10 cellular contexts compared by ENCODE assay signal in genomic region chr1:46065405-46065804, GRCh38.
DNase-seq lines count a peak whose midpoint lies in the region; ATAC-seq and TF ChIP-seq lines count a peak whose summit lies in the region.
"Had no signal": no experiment of that assay in that cellular context is flagged by ENCODE, and none has a peak within 500 bp of the region (broad histone marks: within the 10 kb centered on the region; RNA-seq: fewer than 3 reads in every experiment).

No MANE protein-coding gene starts in this region.

- no peak overlapping the region for H3K4me3 Mint-ChIP-seq in WTC11
- peak overlapping the region; percentile 41 for H3K4me3 Mint-ChIP-seq in natural killer cell treated with Interleukin-12 subunit alpha and Interleukin-12 subunit beta and Interleukin-15 and Interleukin-18, amount 100 ng/mL, for 72 hours
- no peak overlapping the region for H3K4me3 Mint-ChIP-seq in glutamatergic neuron (ENCODE audit: unreplicated experiment)

- peak; percentile 6 for DNase-seq in NCI-H2171 treated with DMSO at 0.1 percent for 48 hours (lab: John Stamatoyannopoulos, UW)
- DNase-seq in NCI-H2171 (lab: John Stamatoyannopoulos, UW): no peak
- no peak for DNase-seq in WTC11 (ENCODE audit: low spot score)
- no peak for DNase-seq in natural killer cell treated with Interleukin-12 subunit alpha and Interleukin-12 subunit beta and Interleukin-15 and Interleukin-18, amount 100 ng/mL, for 72 hours (ENCODE audit: low spot score)
- no peak for DNase-seq in glutamatergic neuron
- DNase-seq in BE2C: no peak
- DNase-seq: NCI-H187 treated with DMSO at 0.1 percent for 48 hours, psoas muscle had no signal

- TF ChIP-seq CTCF in WTC11 (IDR thresholded peaks at IDR 0.05) (no peak), glutamatergic neuron (IDR thresholded peaks at IDR 0.05; ENCODE audit: partially characterized antibody, unreplicated experiment) (no peak), BE2C (IDR thresholded peaks at IDR 0.05; ENCODE audit: low read depth, low read length) (no peak)

- no peaks in the 10 kb centered on the region for H3K9me3 Mint-ChIP-seq in WTC11
- H3K9me3 Mint-ChIP-seq in natural killer cell treated with Interleukin-12 subunit alpha and Interleukin-12 subunit beta and Interleukin-15 and Interleukin-18, amount 100 ng/mL, for 72 hours: no peaks in the 10 kb centered on the region
- peaks cover 3% of the 10 kb centered on the region for H3K9me3 Mint-ChIP-seq in glutamatergic neuron (ENCODE audit: unreplicated experiment)

- H3K36me3 Mint-ChIP-seq in WTC11: peaks cover 4% of the 10 kb centered on the region; the same call in 1 of the 2 replicates
- H3K36me3 Mint-ChIP-seq in natural killer cell treated with Interleukin-12 subunit alpha and Interleukin-12 subunit beta and Interleukin-15 and Interleukin-18, amount 100 ng/mL, for 72 hours: peaks cover 7% of the 10 kb centered on the region
- peaks cover 12% of the 10 kb centered on the region for H3K36me3 Mint-ChIP-seq in glutamatergic neuron (ENCODE audit: unreplicated experiment)

- no peak overlapping the region for H3K27ac Mint-ChIP-seq in WTC11
- peak overlapping the region; percentile 17 to 22 for H3K27ac Mint-ChIP-seq in natural killer cell treated with Interleukin-12 subunit alpha and Interleukin-12 subunit beta and Interleukin-15 and Interleukin-18, amount 100 ng/mL, for 72 hours
- no peak overlapping the region for H3K27ac Mint-ChIP-seq in glutamatergic neuron (ENCODE audit: unreplicated experiment)

- H3K9me3 ChIP-seq in BE2C: no peaks in the 10 kb centered on the region
- H3K9me3 ChIP-seq: psoas muscle had no signal

- POLR2A ChIA-PET in WTC11 (lab: Charles Lee): no interaction called here

- H3K4me1 Mint-ChIP-seq in WTC11 (peaks cover 3% of the 10 kb centered on the region; the same call in 1 of the 2 replicates), glutamatergic neuron (ENCODE audit: low read depth, unreplicated experiment) (no peaks in the 10 kb centered on the region)
- peaks cover 18 to 28% of the 10 kb centered on the region in 2 donors for H3K4me1 Mint-ChIP-seq in natural killer cell treated with Interleukin-12 subunit alpha and Interleukin-12 subunit beta and Interleukin-15 and Interleukin-18, amount 100 ng/mL, for 72 hours (ENCODE audit: low read depth in 2 of 2)

- TF ChIP-seq RAD21 in Ishikawa (IDR thresholded peaks at IDR 0.05; ENCODE audit: low read depth): no peak

- ATAC-seq in WTC11 (0 out of 2 replicates have a peak, but pooled peaks have one; percentile 30), HG02870 (IDR thresholded peaks at IDR 0.05; ENCODE audit: unreplicated experiment) (no peak)
- peak in 1 of 2 donors; percentile 59 for ATAC-seq in natural killer cell treated with Interleukin-12 subunit alpha and Interleukin-12 subunit beta and Interleukin-15 and Interleukin-18, amount 100 ng/mL, for 72 hours
- ATAC-seq: psoas muscle had no signal

- H3K4me3 ChIP-seq in BE2C (ENCODE audit: low read depth, low read length): no peak overlapping the region
- H3K4me3 ChIP-seq: psoas muscle had no signal

- no peaks in the 10 kb centered on the region for H3K27me3 ChIP-seq in BE2C

- H3K36me3 ChIP-seq in BE2C: peaks cover 6% of the 10 kb centered on the region

- no peaks in the 10 kb centered on the region for H3K27me3 Mint-ChIP-seq in WTC11 (ENCODE audit: low read depth)
- H3K27me3 Mint-ChIP-seq in natural killer cell treated with Interleukin-12 subunit alpha and Interleukin-12 subunit beta and Interleukin-15 and Interleukin-18, amount 100 ng/mL, for 72 hours: no peaks in the 10 kb centered on the region
- peaks cover 6% of the 10 kb centered on the region for H3K27me3 Mint-ChIP-seq in glutamatergic neuron (ENCODE audit: unreplicated experiment)

- CTCF ChIA-PET in WTC11 (lab: Charles Lee): no interaction called here

- no peak for TF ChIP-seq EP300 in Ishikawa (IDR thresholded peaks at IDR 0.05; ENCODE audit: borderline replicate concordance)

- no peaks in the 10 kb centered on the region for H3K4me1 ChIP-seq in BE2C
- H3K4me1 ChIP-seq: psoas muscle had no signal

TF ChIP-seq in Ishikawa, 13 proteins besides CTCF, POLR2A, EP300 and RAD21:
- TF ChIP-seq CEBPB (IDR thresholded peaks at IDR 0.05): no peak
- TF ChIP-seq USF1 (IDR thresholded peaks at IDR 0.05): peak; percentile 71

TF ChIP-seq in WTC11, 78 proteins besides CTCF, POLR2A, EP300 and RAD21:
- TF ChIP-seq USF1 (CRISPR knock-in tag; IDR thresholded peaks at IDR 0.05) (peak; percentile 48; the same call in 1 of the 2 replicates), TCF7 (CRISPR knock-in tag; IDR thresholded peaks at IDR 0.05; ENCODE audit: low read depth) (no peak), ATF3 (CRISPR knock-in tag; conservative IDR thresholded peaks at IDR 0.05) (no peak)
TF ChIP-seq in WTC11: peak in this region for 1.

Comparison
In these comparisons a context has a peak if more than half of its experiments do, and no peak if none do; other contexts are left out.
1. H3K27ac Mint-ChIP-seq: peak in natural killer cell treated with Interleukin-12 subunit alpha and Interleukin-12 subunit beta and Interleukin-15 and Interleukin-18, amount 100 ng/mL, for 72 hours (2 of 2); none in WTC11 (single experiment) and glutamatergic neuron (single experiment).